ENCODE assay signal across 1 cellular context in the genomic region with DNA sequence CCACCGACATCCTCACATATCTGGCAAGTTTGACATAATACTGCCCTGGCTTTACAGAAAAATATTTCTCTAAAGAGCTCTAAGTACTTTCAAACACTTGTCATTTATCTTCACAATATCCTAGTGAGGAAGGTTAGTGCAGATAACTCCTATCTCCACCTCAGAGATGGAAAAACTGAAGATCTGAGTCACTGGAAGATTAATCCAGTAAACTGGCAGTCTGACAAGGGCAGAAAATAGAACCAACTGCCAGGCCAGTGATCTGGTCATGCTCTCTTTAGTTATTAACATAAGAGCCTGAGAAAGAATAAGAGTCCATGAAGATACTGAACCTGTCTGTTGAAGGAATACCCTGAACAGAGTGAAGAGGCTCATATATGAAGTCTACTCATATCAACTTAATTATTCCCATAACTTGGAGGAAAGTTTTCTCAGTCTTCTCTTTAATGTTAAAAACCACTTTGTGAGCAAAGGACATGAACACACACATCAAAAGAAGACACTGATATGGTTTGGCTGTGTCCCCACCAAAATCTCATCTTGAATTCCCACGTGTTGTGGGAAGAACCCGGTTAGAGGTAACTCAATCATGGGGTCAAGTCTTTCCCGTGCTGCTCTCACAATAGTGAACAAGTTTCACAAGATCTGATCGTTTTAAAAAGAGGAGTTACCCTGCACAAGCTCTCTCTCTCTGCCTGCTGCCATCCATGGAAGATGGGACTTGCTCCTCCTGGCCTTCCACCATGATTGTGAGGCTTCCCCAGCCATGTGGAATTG.
TF ChIP-seq lines count a peak whose summit lies in the region.

No MANE protein-coding gene starts in this region.

TF ChIP-seq in K562, 482 proteins besides CTCF, POLR2A, EP300 and RAD21 (continued from another document and continues in another):
- TF ChIP-seq, protein P1, sequence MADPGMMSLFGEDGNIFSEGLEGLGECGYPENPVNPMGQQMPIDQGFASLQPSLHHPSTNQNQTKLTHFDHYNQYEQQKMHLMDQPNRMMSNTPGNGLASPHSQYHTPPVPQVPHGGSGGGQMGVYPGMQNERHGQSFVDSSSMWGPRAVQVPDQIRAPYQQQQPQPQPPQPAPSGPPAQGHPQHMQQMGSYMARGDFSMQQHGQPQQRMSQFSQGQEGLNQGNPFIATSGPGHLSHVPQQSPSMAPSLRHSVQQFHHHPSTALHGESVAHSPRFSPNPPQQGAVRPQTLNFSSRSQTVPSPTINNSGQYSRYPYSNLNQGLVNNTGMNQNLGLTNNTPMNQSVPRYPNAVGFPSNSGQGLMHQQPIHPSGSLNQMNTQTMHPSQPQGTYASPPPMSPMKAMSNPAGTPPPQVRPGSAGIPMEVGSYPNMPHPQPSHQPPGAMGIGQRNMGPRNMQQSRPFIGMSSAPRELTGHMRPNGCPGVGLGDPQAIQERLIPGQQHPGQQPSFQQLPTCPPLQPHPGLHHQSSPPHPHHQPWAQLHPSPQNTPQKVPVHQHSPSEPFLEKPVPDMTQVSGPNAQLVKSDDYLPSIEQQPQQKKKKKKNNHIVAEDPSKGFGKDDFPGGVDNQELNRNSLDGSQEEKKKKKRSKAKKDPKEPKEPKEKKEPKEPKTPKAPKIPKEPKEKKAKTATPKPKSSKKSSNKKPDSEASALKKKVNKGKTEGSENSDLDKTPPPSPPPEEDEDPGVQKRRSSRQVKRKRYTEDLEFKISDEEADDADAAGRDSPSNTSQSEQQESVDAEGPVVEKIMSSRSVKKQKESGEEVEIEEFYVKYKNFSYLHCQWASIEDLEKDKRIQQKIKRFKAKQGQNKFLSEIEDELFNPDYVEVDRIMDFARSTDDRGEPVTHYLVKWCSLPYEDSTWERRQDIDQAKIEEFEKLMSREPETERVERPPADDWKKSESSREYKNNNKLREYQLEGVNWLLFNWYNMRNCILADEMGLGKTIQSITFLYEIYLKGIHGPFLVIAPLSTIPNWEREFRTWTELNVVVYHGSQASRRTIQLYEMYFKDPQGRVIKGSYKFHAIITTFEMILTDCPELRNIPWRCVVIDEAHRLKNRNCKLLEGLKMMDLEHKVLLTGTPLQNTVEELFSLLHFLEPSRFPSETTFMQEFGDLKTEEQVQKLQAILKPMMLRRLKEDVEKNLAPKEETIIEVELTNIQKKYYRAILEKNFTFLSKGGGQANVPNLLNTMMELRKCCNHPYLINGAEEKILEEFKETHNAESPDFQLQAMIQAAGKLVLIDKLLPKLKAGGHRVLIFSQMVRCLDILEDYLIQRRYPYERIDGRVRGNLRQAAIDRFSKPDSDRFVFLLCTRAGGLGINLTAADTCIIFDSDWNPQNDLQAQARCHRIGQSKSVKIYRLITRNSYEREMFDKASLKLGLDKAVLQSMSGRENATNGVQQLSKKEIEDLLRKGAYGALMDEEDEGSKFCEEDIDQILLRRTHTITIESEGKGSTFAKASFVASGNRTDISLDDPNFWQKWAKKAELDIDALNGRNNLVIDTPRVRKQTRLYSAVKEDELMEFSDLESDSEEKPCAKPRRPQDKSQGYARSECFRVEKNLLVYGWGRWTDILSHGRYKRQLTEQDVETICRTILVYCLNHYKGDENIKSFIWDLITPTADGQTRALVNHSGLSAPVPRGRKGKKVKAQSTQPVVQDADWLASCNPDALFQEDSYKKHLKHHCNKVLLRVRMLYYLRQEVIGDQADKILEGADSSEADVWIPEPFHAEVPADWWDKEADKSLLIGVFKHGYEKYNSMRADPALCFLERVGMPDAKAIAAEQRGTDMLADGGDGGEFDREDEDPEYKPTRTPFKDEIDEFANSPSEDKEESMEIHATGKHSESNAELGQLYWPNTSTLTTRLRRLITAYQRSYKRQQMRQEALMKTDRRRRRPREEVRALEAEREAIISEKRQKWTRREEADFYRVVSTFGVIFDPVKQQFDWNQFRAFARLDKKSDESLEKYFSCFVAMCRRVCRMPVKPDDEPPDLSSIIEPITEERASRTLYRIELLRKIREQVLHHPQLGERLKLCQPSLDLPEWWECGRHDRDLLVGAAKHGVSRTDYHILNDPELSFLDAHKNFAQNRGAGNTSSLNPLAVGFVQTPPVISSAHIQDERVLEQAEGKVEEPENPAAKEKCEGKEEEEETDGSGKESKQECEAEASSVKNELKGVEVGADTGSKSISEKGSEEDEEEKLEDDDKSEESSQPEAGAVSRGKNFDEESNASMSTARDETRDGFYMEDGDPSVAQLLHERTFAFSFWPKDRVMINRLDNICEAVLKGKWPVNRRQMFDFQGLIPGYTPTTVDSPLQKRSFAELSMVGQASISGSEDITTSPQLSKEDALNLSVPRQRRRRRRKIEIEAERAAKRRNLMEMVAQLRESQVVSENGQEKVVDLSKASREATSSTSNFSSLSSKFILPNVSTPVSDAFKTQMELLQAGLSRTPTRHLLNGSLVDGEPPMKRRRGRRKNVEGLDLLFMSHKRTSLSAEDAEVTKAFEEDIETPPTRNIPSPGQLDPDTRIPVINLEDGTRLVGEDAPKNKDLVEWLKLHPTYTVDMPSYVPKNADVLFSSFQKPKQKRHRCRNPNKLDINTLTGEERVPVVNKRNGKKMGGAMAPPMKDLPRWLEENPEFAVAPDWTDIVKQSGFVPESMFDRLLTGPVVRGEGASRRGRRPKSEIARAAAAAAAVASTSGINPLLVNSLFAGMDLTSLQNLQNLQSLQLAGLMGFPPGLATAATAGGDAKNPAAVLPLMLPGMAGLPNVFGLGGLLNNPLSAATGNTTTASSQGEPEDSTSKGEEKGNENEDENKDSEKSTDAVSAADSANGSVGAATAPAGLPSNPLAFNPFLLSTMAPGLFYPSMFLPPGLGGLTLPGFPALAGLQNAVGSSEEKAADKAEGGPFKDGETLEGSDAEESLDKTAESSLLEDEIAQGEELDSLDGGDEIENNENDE (IDR thresholded peaks at IDR 0.05; ENCODE audit: low read depth, low read length): no peak
- TF ChIP-seq MYNN (IDR thresholded peaks at IDR 0.05) (peak; percentile 81; the same call in 1 of the 2 replicates), MYNN (CRISPR knock-in tag; IDR thresholded peaks at IDR 0.05) (no peak), STAT5A (IDR thresholded peaks at IDR 0.05; ENCODE audit: borderline replicate concordance, low read length) (peak; percentile 66; the same call in 1 of the 2 replicates), NCOR1 (IDR thresholded peaks at IDR 0.05) (peak; percentile 65), RUNX1 (IDR thresholded peaks at IDR 0.05; ENCODE audit: low read depth) (no peak), ZBTB1 (CRISPR knock-in tag; IDR thresholded peaks at IDR 0.05; ENCODE audit: borderline replicate concordance, low read depth) (no peak), DPF2 (IDR thresholded peaks at IDR 0.05) (peak; percentile 79), TCF3 (CRISPR knock-in tag; IDR thresholded peaks at IDR 0.05) (peak; percentile 70), ID3 (CRISPR knock-in tag; IDR thresholded peaks at IDR 0.05) (no peak), ID3 (tag; IDR thresholded peaks at IDR 0.05) (no peak), ZNF232 (CRISPR knock-in tag; IDR thresholded peaks at IDR 0.05) (no peak), TAL1 (IDR thresholded peaks at IDR 0.05) (peak; percentile 73), TEAD4 (IDR thresholded peaks at IDR 0.05; ENCODE audit: low read length) (peak; percentile 87), TEAD4 (CRISPR knock-in tag; IDR thresholded peaks at IDR 0.05; ENCODE audit: borderline replicate concordance) (no peak), ARID1B (IDR thresholded peaks at IDR 0.05) (peak; percentile 90), ZNF23 (CRISPR knock-in tag; IDR thresholded peaks at IDR 0.05) (no peak), MTA2 (IDR thresholded peaks at IDR 0.05; ENCODE audit: low read depth) (peak; percentile 58), RBM14 (IDR thresholded peaks at IDR 0.05; ENCODE audit: borderline replicate concordance, insufficient read depth, low read depth, low read length) (no peak), NFE2L1 (tag; IDR thresholded peaks at IDR 0.05; ENCODE audit: borderline replicate concordance, low read depth) (no peak), ZNF224 (CRISPR knock-in tag; IDR thresholded peaks at IDR 0.05) (no peak), CBFA2T2 (conservative IDR thresholded peaks at IDR 0.05) (peak; percentile 67), ZNF395 (CRISPR knock-in tag; IDR thresholded peaks at IDR 0.05) (no peak), JUND (IDR thresholded peaks at IDR 0.05; ENCODE audit: borderline replicate concordance, low read depth, low read length) (peak; percentile 68), JUND (tag; IDR thresholded peaks at IDR 0.05; ENCODE audit: borderline replicate concordance, low read depth, low read length) (peak; percentile 56; the same call in 2 of the 3 replicates), RBM15 (IDR thresholded peaks at IDR 0.05; ENCODE audit: insufficient read depth, low read length) (no peak), HDAC6 (IDR thresholded peaks at IDR 0.05; ENCODE audit: low read depth, low read length) (no peak), SMARCE1 (IDR thresholded peaks at IDR 0.05) (peak; percentile 69; the same call in 1 of the 2 replicates), ZNF436 (CRISPR knock-in tag; IDR thresholded peaks at IDR 0.05) (no peak), FOXA3 (CRISPR knock-in tag; conservative IDR thresholded peaks at IDR 0.05 in 1 of 2, IDR thresholded peaks at IDR 0.05 in 1 of 2) (no peak), KLF16 (IDR thresholded peaks at IDR 0.05) (peak; percentile 39; the same call in 1 of the 2 replicates), PREB (CRISPR knock-in tag; IDR thresholded peaks at IDR 0.05) (no peak), ZNF778 (CRISPR knock-in tag; IDR thresholded peaks at IDR 0.05) (no peak), ZNF280A (IDR thresholded peaks at IDR 0.05; ENCODE audit: low read depth, partially characterized antibody) (no peak), CBX2 (IDR thresholded peaks at IDR 0.05; ENCODE audit: insufficient read depth, low read length, poor library complexity, severe bottlenecking) (no peak), TCF7 (IDR thresholded peaks at IDR 0.05; ENCODE audit: borderline replicate concordance) (no peak), HCFC1 (IDR thresholded peaks at IDR 0.05; ENCODE audit: low read depth, low read length) (no peak), MAZ (CRISPR knock-in tag; conservative IDR thresholded peaks at IDR 0.05 in 1 of 2, IDR thresholded peaks at IDR 0.05 in 1 of 2) (0 out of 4 replicates have a peak, but pooled peaks of 1 of the 2 experiments have one; percentile 9)
- TF ChIP-seq, protein P2, sequence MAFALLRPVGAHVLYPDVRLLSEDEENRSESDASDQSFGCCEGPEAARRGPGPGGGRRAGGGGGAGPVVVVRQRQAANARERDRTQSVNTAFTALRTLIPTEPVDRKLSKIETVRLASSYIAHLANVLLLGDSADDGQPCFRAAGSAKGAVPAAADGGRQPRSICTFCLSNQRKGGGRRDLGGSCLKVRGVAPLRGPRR (CRISPR knock-in tag; IDR thresholded peaks at IDR 0.05): no peak
- TF ChIP-seq, protein P3, sequence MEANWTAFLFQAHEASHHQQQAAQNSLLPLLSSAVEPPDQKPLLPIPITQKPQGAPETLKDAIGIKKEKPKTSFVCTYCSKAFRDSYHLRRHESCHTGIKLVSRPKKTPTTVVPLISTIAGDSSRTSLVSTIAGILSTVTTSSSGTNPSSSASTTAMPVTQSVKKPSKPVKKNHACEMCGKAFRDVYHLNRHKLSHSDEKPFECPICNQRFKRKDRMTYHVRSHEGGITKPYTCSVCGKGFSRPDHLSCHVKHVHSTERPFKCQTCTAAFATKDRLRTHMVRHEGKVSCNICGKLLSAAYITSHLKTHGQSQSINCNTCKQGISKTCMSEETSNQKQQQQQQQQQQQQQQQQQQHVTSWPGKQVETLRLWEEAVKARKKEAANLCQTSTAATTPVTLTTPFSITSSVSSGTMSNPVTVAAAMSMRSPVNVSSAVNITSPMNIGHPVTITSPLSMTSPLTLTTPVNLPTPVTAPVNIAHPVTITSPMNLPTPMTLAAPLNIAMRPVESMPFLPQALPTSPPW (CRISPR knock-in tag; IDR thresholded peaks at IDR 0.05): peak; percentile 21; the same call in 1 of the 2 replicates
- TF ChIP-seq, protein P4, sequence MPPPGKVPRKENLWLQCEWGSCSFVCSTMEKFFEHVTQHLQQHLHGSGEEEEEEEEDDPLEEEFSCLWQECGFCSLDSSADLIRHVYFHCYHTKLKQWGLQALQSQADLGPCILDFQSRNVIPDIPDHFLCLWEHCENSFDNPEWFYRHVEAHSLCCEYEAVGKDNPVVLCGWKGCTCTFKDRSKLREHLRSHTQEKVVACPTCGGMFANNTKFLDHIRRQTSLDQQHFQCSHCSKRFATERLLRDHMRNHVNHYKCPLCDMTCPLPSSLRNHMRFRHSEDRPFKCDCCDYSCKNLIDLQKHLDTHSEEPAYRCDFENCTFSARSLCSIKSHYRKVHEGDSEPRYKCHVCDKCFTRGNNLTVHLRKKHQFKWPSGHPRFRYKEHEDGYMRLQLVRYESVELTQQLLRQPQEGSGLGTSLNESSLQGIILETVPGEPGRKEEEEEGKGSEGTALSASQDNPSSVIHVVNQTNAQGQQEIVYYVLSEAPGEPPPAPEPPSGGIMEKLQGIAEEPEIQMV (tag; conservative IDR thresholded peaks at IDR 0.05; ENCODE audit: low read depth): no peak
